In genomic region chr13:71210861-71211260, GRCh38 we compare ENCODE assay signal across 16 cellular contexts.
DNase-seq lines count a peak whose midpoint lies in the region; ATAC-seq, FAIRE-seq and TF ChIP-seq lines count a peak whose summit lies in the region.
"Had no signal": no experiment of that assay in that cellular context is flagged by ENCODE, and none has a peak within 500 bp of the region (broad histone marks: within the 10 kb centered on the region; RNA-seq: fewer than 3 reads in every experiment).

No MANE protein-coding gene starts in this region.

- dilution Hi-C loops in endothelial cell of umbilical vein (cut with MboI; ENCODE audit: extremely low pct_ligation_motif_present, low sequenced_read_pairs), result no loop called here

- H3K9ac ChIP-seq in endothelial cell of umbilical vein (replicated peaks; ENCODE audit: extremely low read depth, insufficient read depth, low read length), result no peak overlapping the region
- no peak overlapping the region for H3K9ac ChIP-seq in smooth muscle cell (ENCODE audit: low read depth)

- no peak for FAIRE-seq in endothelial cell of umbilical vein (lab: Jason Lieb, UNC)
- FAIRE-seq: A204.1, GM12892 had no signal

- TF ChIP-seq CTCF in endothelial cell of umbilical vein (IDR thresholded peaks at IDR 0.05; ENCODE audit: extremely low read depth in 1 of 2, insufficient read depth in 1 of 2, low read depth in 1 of 2, low read length in 2 of 2), result no peak
- no peak for TF ChIP-seq CTCF in hepatocyte (IDR thresholded peaks at IDR 0.05; ENCODE audit: poor library complexity)
- no peak for TF ChIP-seq CTCF in smooth muscle cell (IDR thresholded peaks at IDR 0.05; ENCODE audit: borderline replicate concordance, insufficient read depth, poor library complexity, severe bottlenecking)

- DNase-seq in NCI-H446 treated with DMSO at 0.1 percent for 48 hours (lab: John Stamatoyannopoulos, UW) (peak; percentile 63), astrocyte of the hippocampus (ENCODE audit: low read depth, low spot score) (peak; percentile 35), endothelial cell of umbilical vein (ENCODE audit: low read depth, low spot score) (peak; percentile 82), pons (ENCODE audit: low spot score) (peak; percentile 29), hepatocyte (ENCODE audit: low spot score) (no peak), smooth muscle cell (lab: John Stamatoyannopoulos, UW; ENCODE audit: unreplicated experiment) (no peak)
- DNase-seq: BE2C; Caco-2; CD8-positive, alpha-beta T cell; DND-41; GDM1; H7 had no signal

- TF ChIP-seq POLR2A in endothelial cell of umbilical vein (IDR thresholded peaks at IDR 0.05; ENCODE audit: low read depth, low read length), result no peak

- no peaks in the 10 kb centered on the region for H3F3A ChIP-seq in smooth muscle cell (ENCODE audit: low read depth)

- H3K9me3 ChIP-seq in endothelial cell of umbilical vein (replicated peaks; ENCODE audit: control insufficient read depth, insufficient read depth, low read length) (no peaks in the 10 kb centered on the region), hepatocyte (ENCODE audit: low read depth) (no peaks in the 10 kb centered on the region), smooth muscle cell (replicated peaks; ENCODE audit: low read depth) (no peaks in the 10 kb centered on the region)
- H3K9me3 ChIP-seq: BE2C, Caco-2 had no signal

- no peak overlapping the region for H3K27ac ChIP-seq in endothelial cell of umbilical vein (ENCODE audit: insufficient read depth, low read depth, low read length)
- H3K27ac ChIP-seq in hepatocyte, result no peak overlapping the region
- H3K27ac ChIP-seq in smooth muscle cell (ENCODE audit: low read depth), result no peak overlapping the region

- H3K36me3 ChIP-seq in endothelial cell of umbilical vein (ENCODE audit: control insufficient read depth in 2 of 2, extremely low read depth in 1 of 2, insufficient read depth in 2 of 2, low read length in 2 of 2), result no peaks in the 10 kb centered on the region
- H3K36me3 ChIP-seq in hepatocyte (replicated peaks; ENCODE audit: insufficient read depth, low read depth), result no peaks in the 10 kb centered on the region
- H3K36me3 ChIP-seq in smooth muscle cell (ENCODE audit: low read depth), result no peaks in the 10 kb centered on the region
- H3K36me3 ChIP-seq: BE2C had no signal

- H3K9me2 ChIP-seq in hepatocyte (replicated peaks; ENCODE audit: insufficient read depth), result no peaks in the 10 kb centered on the region

- intact Hi-C loops in endothelial cell of umbilical vein (cut with micrococcal nuclease), result loop anchor here (5.0 to 10.0 kb wide), 2 partner anchors 249 to 486 kb away; no protein-coding TSS in a partner anchor

- CTCF ChIA-PET in endothelial cell of umbilical vein (lab: Charles Lee), result no interaction called here

- H4K20me1 ChIP-seq in endothelial cell of umbilical vein (replicated peaks; ENCODE audit: control insufficient read depth, extremely low read depth, insufficient read depth, low read length), result no peaks in the 10 kb centered on the region
- H4K20me1 ChIP-seq in hepatocyte (ENCODE audit: insufficient read depth, poor library complexity, severe bottlenecking), result no peaks in the 10 kb centered on the region
- H4K20me1 ChIP-seq in smooth muscle cell (ENCODE audit: low read depth), result no peaks in the 10 kb centered on the region

- H3K4me2 ChIP-seq in endothelial cell of umbilical vein (ENCODE audit: insufficient read depth, low read length), result no peak overlapping the region
- no peak overlapping the region for H3K4me2 ChIP-seq in hepatocyte
- H3K4me2 ChIP-seq in smooth muscle cell, result no peak overlapping the region
- H3K4me2 ChIP-seq: GM23338 had no signal

- H3K9me1 ChIP-seq in endothelial cell of umbilical vein (replicated peaks; ENCODE audit: control insufficient read depth, extremely low read depth, insufficient read depth, low read length), result no peaks in the 10 kb centered on the region

- BruUV-seq in endothelial cell of umbilical vein (replicated peaks; lab: Mats Ljungman, UMichigan), result no TSS peak

- H3K4me3 ChIP-seq in endothelial cell of umbilical vein (replicated peaks in 1 of 3; ENCODE audit: insufficient read depth in 1 of 3, low read depth in 1 of 3, low read length in 3 of 3) (no peak overlapping the region), hepatocyte (no peak overlapping the region), smooth muscle cell (no peak overlapping the region)
- H3K4me3 ChIP-seq: GM23338 had no signal

- H3K4me1 ChIP-seq in endothelial cell of umbilical vein (ENCODE audit: control insufficient read depth, extremely low read depth, insufficient read depth, low read length), result no peaks in the 10 kb centered on the region
- no peaks in the 10 kb centered on the region for H3K4me1 ChIP-seq in hepatocyte (ENCODE audit: insufficient read depth)
- H3K4me1 ChIP-seq in smooth muscle cell (ENCODE audit: low read depth), result no peaks in the 10 kb centered on the region
- H3K4me1 ChIP-seq: BE2C, Caco-2 had no signal

- no peak overlapping the region for H2AFZ ChIP-seq in endothelial cell of umbilical vein (ENCODE audit: low read depth, low read length)
- no peak overlapping the region for H2AFZ ChIP-seq in hepatocyte
- H2AFZ ChIP-seq in smooth muscle cell (ENCODE audit: low read depth), result no peak overlapping the region
- H2AFZ ChIP-seq: GM23338 had no signal

- H3K27me3 ChIP-seq in endothelial cell of umbilical vein (ENCODE audit: control insufficient read depth in 2 of 2, insufficient read depth in 2 of 2, low read length in 2 of 2) (no peaks in the 10 kb centered on the region), hepatocyte (no peaks in the 10 kb centered on the region), smooth muscle cell (ENCODE audit: low read depth) (no peaks in the 10 kb centered on the region)
- H3K27me3 ChIP-seq: BE2C had no signal

- no peak for ATAC-seq in HG02870 (IDR thresholded peaks at IDR 0.05; ENCODE audit: unreplicated experiment)
- ATAC-seq: CD8-positive, alpha-beta T cell; GM23338 had no signal

- H3K79me2 ChIP-seq in endothelial cell of umbilical vein (ENCODE audit: control insufficient read depth, insufficient read depth, low read length) (no peaks in the 10 kb centered on the region), hepatocyte (no peaks in the 10 kb centered on the region), smooth muscle cell (ENCODE audit: low read depth) (no peaks in the 10 kb centered on the region)

- POLR2A ChIA-PET in endothelial cell of umbilical vein (lab: Charles Lee), result no interaction called here

TF ChIP-seq in endothelial cell of umbilical vein, 7 proteins besides CTCF, POLR2A, EP300 and RAD21:
- TF ChIP-seq FOS (IDR thresholded peaks at IDR 0.05; ENCODE audit: borderline replicate concordance, insufficient read depth, low read length) (no peak), JUN (IDR thresholded peaks at IDR 0.05; ENCODE audit: borderline replicate concordance, insufficient read depth, insufficient read length, low read depth) (no peak), POLR2AphosphoS5 (IDR thresholded peaks at IDR 0.05; ENCODE audit: insufficient read depth, low read depth, low read length) (no peak), MAX (IDR thresholded peaks at IDR 0.05; ENCODE audit: insufficient read depth, insufficient read length) (no peak), MYC (IDR thresholded peaks at IDR 0.05; ENCODE audit: low read depth, low read length) (no peak), GATA2 (IDR thresholded peaks at IDR 0.05; ENCODE audit: insufficient read depth, insufficient read length, low read depth, low read length) (no peak), EZH2 (IDR thresholded peaks at IDR 0.05; ENCODE audit: borderline replicate concordance, low read depth, low read length, severe bottlenecking) (no peak)
TF ChIP-seq in endothelial cell of umbilical vein: peak in this region for 0.

Comparison
In these comparisons a context has a peak if more than half of its experiments do, and no peak if none do; other contexts are left out.
1. DNase-seq: peak in NCI-H446 treated with DMSO at 0.1 percent for 48 hours (single experiment), astrocyte of the hippocampus (single experiment), endothelial cell of umbilical vein (single experiment) and pons (single experiment); none in hepatocyte (single experiment) and smooth muscle cell (single experiment).